Comparison of ENCODE assay signal across 1 cellular context in genomic region chr4:147683717-147684700, GRCh38.
TF ChIP-seq lines count a peak whose summit lies in the region.

PRMT9 (minus strand) TSS chr4:147684163; CDS start chr4:147683987, 176 bp downstream.

TF ChIP-seq in WTC11, 78 proteins besides CTCF, POLR2A, EP300 and RAD21 (continued from another document and continues in another):
- TF ChIP-seq OVOL2 (CRISPR knock-in tag; IDR thresholded peaks at IDR 0.05; ENCODE audit: borderline replicate concordance) (no peak), SP1 (CRISPR knock-in tag; conservative IDR thresholded peaks at IDR 0.05) (peak; percentile 92), FOXK1 (CRISPR knock-in tag; IDR thresholded peaks at IDR 0.05) (peak; percentile 88; the same call in 1 of the 2 replicates), SOX15 (CRISPR knock-in tag; IDR thresholded peaks at IDR 0.05) (no peak), CBFB (CRISPR knock-in tag; IDR thresholded peaks at IDR 0.05; ENCODE audit: low read depth) (no peak), HMGA2 (CRISPR knock-in tag; IDR thresholded peaks at IDR 0.05) (no peak), AFF4 (CRISPR knock-in tag; IDR thresholded peaks at IDR 0.05; ENCODE audit: borderline replicate concordance) (peak; percentile 75; the same call in 1 of the 2 replicates), ETV6 (CRISPR knock-in tag; IDR thresholded peaks at IDR 0.05) (peak; percentile 93), ATF1 (CRISPR knock-in tag; IDR thresholded peaks at IDR 0.05) (no peak), PRRX2 (CRISPR knock-in tag; IDR thresholded peaks at IDR 0.05) (no peak), NR3C1 (CRISPR knock-in tag; conservative IDR thresholded peaks at IDR 0.05; ENCODE audit: low read depth) (no peak), STAT6 (CRISPR knock-in tag; conservative IDR thresholded peaks at IDR 0.05; ENCODE audit: low read depth) (no peak), ATF6 (CRISPR knock-in tag; IDR thresholded peaks at IDR 0.05) (no peak), MYBL2 (CRISPR knock-in tag; IDR thresholded peaks at IDR 0.05) (no peak), GABPB1 (CRISPR knock-in tag; IDR thresholded peaks at IDR 0.05) (peak; percentile 79), FOXP1 (CRISPR knock-in tag; IDR thresholded peaks at IDR 0.05; ENCODE audit: borderline replicate concordance) (peak; percentile 39; the same call in 1 of the 2 replicates), TEAD4 (CRISPR knock-in tag; IDR thresholded peaks at IDR 0.05) (no peak), ZNF671 (CRISPR knock-in tag; IDR thresholded peaks at IDR 0.05) (no peak), ZSCAN18 (CRISPR knock-in tag; IDR thresholded peaks at IDR 0.05) (no peak), MAX (CRISPR knock-in tag; IDR thresholded peaks at IDR 0.05) (peak; percentile 88), ZBTB21 (CRISPR knock-in tag; IDR thresholded peaks at IDR 0.05; ENCODE audit: borderline replicate concordance) (peak; percentile 91; the same call in 1 of the 2 replicates), NFATC4 (CRISPR knock-in tag; IDR thresholded peaks at IDR 0.05) (no peak), HMGXB4 (CRISPR knock-in tag; IDR thresholded peaks at IDR 0.05) (peak; percentile 72; the same call in 1 of the 2 replicates), CDX4 (CRISPR knock-in tag; IDR thresholded peaks at IDR 0.05; ENCODE audit: borderline replicate concordance) (no peak), ZNF416 (CRISPR knock-in tag; IDR thresholded peaks at IDR 0.05) (no peak), PRDM15 (CRISPR knock-in tag; IDR thresholded peaks at IDR 0.05) (no peak), CREB1 (CRISPR knock-in tag; IDR thresholded peaks at IDR 0.05) (peak; percentile 86), JAZF1 (CRISPR knock-in tag; IDR thresholded peaks at IDR 0.05) (no peak), FOXP4 (CRISPR knock-in tag; IDR thresholded peaks at IDR 0.05) (peak; percentile 88), ZNF396 (CRISPR knock-in tag; IDR thresholded peaks at IDR 0.05; ENCODE audit: borderline replicate concordance) (no peak), ZNF423 (CRISPR knock-in tag; IDR thresholded peaks at IDR 0.05) (no peak), ZNF425 (CRISPR knock-in tag; conservative IDR thresholded peaks at IDR 0.05) (no peak), ZMAT4 (CRISPR knock-in tag; IDR thresholded peaks at IDR 0.05) (no peak), ZNF121 (CRISPR knock-in tag; IDR thresholded peaks at IDR 0.05) (no peak)
